8 cellular contexts compared by ENCODE assay signal in the genomic region with DNA sequence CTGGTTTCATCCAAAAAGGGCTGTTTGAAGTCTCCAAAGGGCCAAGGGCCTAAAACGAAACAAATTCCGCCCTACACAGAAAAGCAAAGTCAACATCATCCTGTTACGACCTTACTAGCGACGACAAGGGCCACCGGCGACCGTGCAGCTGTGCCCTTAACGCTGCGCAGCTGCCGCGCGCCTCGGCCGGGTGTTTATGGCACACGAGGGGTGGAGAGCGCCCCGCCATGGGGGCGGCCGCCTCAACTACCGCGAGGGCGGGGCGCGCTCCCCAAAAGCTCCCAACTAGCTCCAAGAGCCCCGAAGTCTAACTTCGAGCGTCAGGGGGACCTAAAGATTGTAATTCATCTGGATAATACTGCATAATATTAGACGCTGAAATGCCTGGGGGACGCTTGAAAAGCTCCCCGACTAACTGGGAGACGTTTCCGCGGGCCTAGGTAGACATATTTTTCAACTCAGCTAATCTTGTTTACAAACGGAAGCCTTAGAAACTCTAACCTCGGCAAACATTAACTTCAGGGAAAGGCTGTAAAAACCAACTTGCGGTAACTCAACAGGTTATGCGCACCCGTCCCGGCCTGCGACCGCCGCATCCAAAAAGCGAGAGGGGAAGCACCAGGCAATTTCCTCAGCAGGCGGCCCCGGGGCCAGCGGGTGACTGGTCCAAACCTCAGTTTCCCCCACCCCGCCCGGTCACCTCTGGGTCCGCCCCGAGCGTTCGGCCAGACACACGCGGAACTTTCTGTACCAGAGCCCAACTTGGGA. TPM values are rescaled to one million over a fixed set of nuclear protein-coding genes. Genes with fewer than 3 reads are reported as not detected.
A peak's percentile ranks its signal among the peaks of the same experiment; 100 is the strongest.
DNase-seq lines count a peak whose midpoint lies in the region; ATAC-seq and TF ChIP-seq lines count a peak whose summit lies in the region.

No MANE protein-coding gene starts in this region.

- peak; percentile 25; the same call in 1 of the 2 replicates for TF ChIP-seq CTCF in KMS-11 (conservative IDR thresholded peaks at IDR 0.05; ENCODE audit: low read depth, low read length)
- peak in 1 of 3 experiments; percentile 39 for TF ChIP-seq CTCF in vagina (IDR thresholded peaks at IDR 0.05)

- H3K27ac Mint-ChIP-seq in activated naive CD8-positive, alpha-beta T cell treated with anti-CD3 and anti-CD28 coated beads, Interleukin-2, amount 10 ng/mL, durations not matched to agents 7 days and 5 days = peak overlapping the region; percentile 90

- H3K27me3 ChIP-seq in KMS-11 (ENCODE audit: insufficient read depth, low read depth) (no peaks in the 10 kb centered on the region), vagina (no peaks in the 10 kb centered on the region)

- no peaks in the 10 kb centered on the region for H3K9me3 ChIP-seq in SK-N-MC (ENCODE audit: low read depth, low read length)
- no peaks in the 10 kb centered on the region for H3K9me3 ChIP-seq in vagina

- H3K9ac ChIP-seq in KMS-11 = peak overlapping the region; percentile 96
- H3K9ac ChIP-seq in SK-N-MC (ENCODE audit: insufficient read length) = peak overlapping the region; percentile 79

- no peaks in the 10 kb centered on the region for H3K36me3 ChIP-seq in KMS-11 (ENCODE audit: insufficient read depth)
- peaks cover 18% of the 10 kb centered on the region for H3K36me3 ChIP-seq in SK-N-MC (ENCODE audit: insufficient read depth, low read length)
- H3K36me3 ChIP-seq in vagina = no peaks in the 10 kb centered on the region

- no peaks in the 10 kb centered on the region for H3K9me3 Mint-ChIP-seq in activated naive CD8-positive, alpha-beta T cell treated with anti-CD3 and anti-CD28 coated beads, Interleukin-2, amount 10 ng/mL, durations not matched to agents 7 days and 5 days

- peak overlapping the region; percentile 98 for H3K4me3 Mint-ChIP-seq in activated naive CD8-positive, alpha-beta T cell treated with anti-CD3 and anti-CD28 coated beads, Interleukin-2, amount 10 ng/mL, durations not matched to agents 7 days and 5 days

- ATAC-seq in GM21723 (IDR thresholded peaks at IDR 0.05; ENCODE audit: unreplicated experiment) = peak; percentile 72
- peak; percentile 61 for ATAC-seq in activated naive CD8-positive, alpha-beta T cell treated with anti-CD3 and anti-CD28 coated beads, Interleukin-2, amount 10 ng/mL, durations not matched to agents 7 days and 5 days (ENCODE audit: low read depth)
- ATAC-seq in left ventricle myocardium superior = peak; percentile 85

- TF ChIP-seq POLR2A in vagina (IDR thresholded peaks at IDR 0.05) = no peak

- peak overlapping the region; percentile 85 for H3K27ac ChIP-seq in KMS-11
- H3K27ac ChIP-seq in SK-N-MC = peak overlapping the region; percentile 72
- H3K27ac ChIP-seq in vagina = peak overlapping the region; percentile 91

- H3K79me2 ChIP-seq in KMS-11 (ENCODE audit: insufficient read depth, low read depth) = peaks cover 56% of the 10 kb centered on the region

- peak overlapping the region; percentile 69; the same call in 1 of the 2 replicates for H2AFZ ChIP-seq in KMS-11 (ENCODE audit: low read depth)

- H3K4me1 Mint-ChIP-seq in activated naive CD8-positive, alpha-beta T cell treated with anti-CD3 and anti-CD28 coated beads, Interleukin-2, amount 10 ng/mL, durations not matched to agents 7 days and 5 days = peaks cover 61% of the 10 kb centered on the region

- POLR2A ChIA-PET in activated naive CD8-positive, alpha-beta T cell treated with anti-CD3 and anti-CD28 coated beads, Interleukin-2, amount 10 ng/mL, durations not matched to agents 7 days and 5 days (lab: Charles Lee) = interaction anchor here (0.7 to 1.3 kb wide), 14 partner anchors 14 to 108 kb away, joined by 3 to 12 read pairs (median 4); partner anchors contain the start of gene BIRC2

- intact Hi-C loops in left ventricle myocardium superior (cut with micrococcal nuclease) = no loop called here
- intact Hi-C loops in vagina (cut with DNase I) = loop anchor here (5.0 kb wide), 1 partner anchor 105 kb away; the partner anchor contains the start of gene BIRC2

- H3K4me1 ChIP-seq in KMS-11 (ENCODE audit: low read depth, poor library complexity, severe bottlenecking) (peaks cover 54% of the 10 kb centered on the region), vagina (peaks cover 61% of the 10 kb centered on the region)

- peak; percentile 74 for DNase-seq in ELF-1 (ENCODE audit: low read depth, low spot score)
- no peak for DNase-seq in SK-N-MC (ENCODE audit: low read depth, low spot score)
- peak; percentile 83 for DNase-seq in activated naive CD8-positive, alpha-beta T cell treated with anti-CD3 and anti-CD28 coated beads, Interleukin-2, amount 10 ng/mL, durations not matched to agents 7 days and 5 days
- DNase-seq in left ventricle myocardium superior = peak; percentile 84
- DNase-seq in putamen (ENCODE audit: low spot score) = peak; percentile 78
- DNase-seq in vagina (ENCODE audit: extremely low spot score in 2 of 2) = no peak

- H4K20me1 ChIP-seq in KMS-11 (ENCODE audit: insufficient read depth) = no peaks in the 10 kb centered on the region

- H3K4me3 ChIP-seq in KMS-11 (IDR thresholded peaks at IDR 0.05; ENCODE audit: insufficient read depth, low read depth, low read length) = no peak overlapping the region
- H3K4me3 ChIP-seq in SK-N-MC = peak overlapping the region; percentile 77
- H3K4me3 ChIP-seq in vagina = peak overlapping the region; percentile 94

- peaks cover 40% of the 10 kb centered on the region for H3K36me3 Mint-ChIP-seq in activated naive CD8-positive, alpha-beta T cell treated with anti-CD3 and anti-CD28 coated beads, Interleukin-2, amount 10 ng/mL, durations not matched to agents 7 days and 5 days

- peak overlapping the region; percentile 95 for H3K4me2 ChIP-seq in KMS-11

- H3K27me3 Mint-ChIP-seq in activated naive CD8-positive, alpha-beta T cell treated with anti-CD3 and anti-CD28 coated beads, Interleukin-2, amount 10 ng/mL, durations not matched to agents 7 days and 5 days = no peaks in the 10 kb centered on the region

RNA-seq across cellular contexts. Expression of gene TMEM123, which starts 0.7 kb away (rescaled TPM):
- total RNA-seq in activated naive CD8-positive, alpha-beta T cell treated with anti-CD3 and anti-CD28 coated beads, Interleukin-2, amount 10 ng/mL, durations not matched to agents 7 days and 5 days = 100 to 1,000 TPM; 490 to 493 TPM
- 75.9 TPM for total RNA-seq in left ventricle myocardium superior
- total RNA-seq in vagina = 156 TPM

Comparison
In these comparisons a context has a peak if more than half of its experiments do, and no peak if none do; other contexts are left out.
1. DNase-seq: peak in ELF-1 (single experiment), activated naive CD8-positive, alpha-beta T cell treated with anti-CD3 and anti-CD28 coated beads, Interleukin-2, amount 10 ng/mL, durations not matched to agents 7 days and 5 days (single experiment), left ventricle myocardium superior (single experiment) and putamen (single experiment); none in SK-N-MC (single experiment) and vagina (0 of 2).
2. Peak in every context shown above with its lines, with median percentiles within 50 percentile points of each other: ATAC-seq and H3K27ac ChIP-seq.